In genomic region chr16:65769055-65769465, GRCh38 we compare ENCODE assay signal across 1 cellular context.
A peak's percentile ranks its signal among the peaks of the same experiment; 100 is the strongest.
TF ChIP-seq lines count a peak whose summit lies in the region.

No MANE protein-coding gene starts in this region.

TF ChIP-seq in K562, 482 proteins besides CTCF, POLR2A, EP300 and RAD21 (continued from another document and continues in another):
- TF ChIP-seq, protein P1, sequence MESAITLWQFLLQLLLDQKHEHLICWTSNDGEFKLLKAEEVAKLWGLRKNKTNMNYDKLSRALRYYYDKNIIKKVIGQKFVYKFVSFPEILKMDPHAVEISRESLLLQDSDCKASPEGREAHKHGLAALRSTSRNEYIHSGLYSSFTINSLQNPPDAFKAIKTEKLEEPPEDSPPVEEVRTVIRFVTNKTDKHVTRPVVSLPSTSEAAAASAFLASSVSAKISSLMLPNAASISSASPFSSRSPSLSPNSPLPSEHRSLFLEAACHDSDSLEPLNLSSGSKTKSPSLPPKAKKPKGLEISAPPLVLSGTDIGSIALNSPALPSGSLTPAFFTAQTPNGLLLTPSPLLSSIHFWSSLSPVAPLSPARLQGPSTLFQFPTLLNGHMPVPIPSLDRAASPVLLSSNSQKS (CRISPR knock-in tag; IDR thresholded peaks at IDR 0.05) = peak; percentile 100
- TF ChIP-seq, protein P2, sequence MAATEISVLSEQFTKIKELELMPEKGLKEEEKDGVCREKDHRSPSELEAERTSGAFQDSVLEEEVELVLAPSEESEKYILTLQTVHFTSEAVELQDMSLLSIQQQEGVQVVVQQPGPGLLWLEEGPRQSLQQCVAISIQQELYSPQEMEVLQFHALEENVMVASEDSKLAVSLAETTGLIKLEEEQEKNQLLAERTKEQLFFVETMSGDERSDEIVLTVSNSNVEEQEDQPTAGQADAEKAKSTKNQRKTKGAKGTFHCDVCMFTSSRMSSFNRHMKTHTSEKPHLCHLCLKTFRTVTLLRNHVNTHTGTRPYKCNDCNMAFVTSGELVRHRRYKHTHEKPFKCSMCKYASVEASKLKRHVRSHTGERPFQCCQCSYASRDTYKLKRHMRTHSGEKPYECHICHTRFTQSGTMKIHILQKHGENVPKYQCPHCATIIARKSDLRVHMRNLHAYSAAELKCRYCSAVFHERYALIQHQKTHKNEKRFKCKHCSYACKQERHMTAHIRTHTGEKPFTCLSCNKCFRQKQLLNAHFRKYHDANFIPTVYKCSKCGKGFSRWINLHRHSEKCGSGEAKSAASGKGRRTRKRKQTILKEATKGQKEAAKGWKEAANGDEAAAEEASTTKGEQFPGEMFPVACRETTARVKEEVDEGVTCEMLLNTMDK (IDR thresholded peaks at IDR 0.05; ENCODE audit: borderline replicate concordance, insufficient read depth, low read depth, low read length, poor library complexity, severe bottlenecking) = no peak
- TF ChIP-seq HES1 (IDR thresholded peaks at IDR 0.05; ENCODE audit: low read depth) (peak; percentile 66; the same call in 1 of the 2 replicates), FIP1L1 (IDR thresholded peaks at IDR 0.05; ENCODE audit: low read depth, low read length, poor library complexity, severe bottlenecking) (no peak), SFPQ (IDR thresholded peaks at IDR 0.05; ENCODE audit: low read depth, low read length) (no peak), HDAC2 (IDR thresholded peaks at IDR 0.05) (peak; percentile 60; the same call in 1 of the 2 replicates), SMAD3 (CRISPR knock-in tag; conservative IDR thresholded peaks at IDR 0.05) (peak; percentile 100), SETDB1 (IDR thresholded peaks at IDR 0.05; ENCODE audit: low read length) (no peak), YBX1 (IDR thresholded peaks at IDR 0.05) (no peak), TCF7L2 (IDR thresholded peaks at IDR 0.05; ENCODE audit: low read depth, low read length) (0 out of 2 replicates have a peak, but pooled peaks have one; percentile 27), CXXC5 (CRISPR knock-in tag; IDR thresholded peaks at IDR 0.05) (peak; percentile 100), DLX4 (CRISPR knock-in tag; IDR thresholded peaks at IDR 0.05) (peak; percentile 84; the same call in 1 of the 2 replicates), IFI16 (CRISPR knock-in tag; IDR thresholded peaks at IDR 0.05) (peak; percentile 100), KAT7 (CRISPR knock-in tag; IDR thresholded peaks at IDR 0.05; ENCODE audit: borderline replicate concordance) (no peak), NR3C1 (CRISPR knock-in tag; IDR thresholded peaks at IDR 0.05) (no peak), ZNF584 (CRISPR knock-in tag; IDR thresholded peaks at IDR 0.05; ENCODE audit: low read depth) (peak; percentile 97), NFXL1 (CRISPR knock-in tag; IDR thresholded peaks at IDR 0.05) (peak; percentile 100), RB1 (IDR thresholded peaks at IDR 0.05; ENCODE audit: low read depth) (0 out of 2 replicates have a peak, but pooled peaks have one; percentile 22), ZNF717 (CRISPR knock-in tag; IDR thresholded peaks at IDR 0.05) (peak; percentile 91), GATAD2B (IDR thresholded peaks at IDR 0.05; ENCODE audit: borderline replicate concordance) (no peak), SMAD2 (IDR thresholded peaks at IDR 0.05; ENCODE audit: low read depth, low read length) (no peak), TRIM25 (IDR thresholded peaks at IDR 0.05; ENCODE audit: borderline replicate concordance) (no peak), GABPB2 (CRISPR knock-in tag; conservative IDR thresholded peaks at IDR 0.05) (peak; percentile 97; the same call in 1 of the 2 replicates), HMGN3 (IDR thresholded peaks at IDR 0.05; ENCODE audit: borderline replicate concordance, extremely low read depth, insufficient read length, low read depth, low read length) (peak; percentile 24), CBX5 (IDR thresholded peaks at IDR 0.05; ENCODE audit: borderline replicate concordance, low read depth) (peak; percentile 48; the same call in 1 of the 2 replicates), ZNF764 (CRISPR knock-in tag; IDR thresholded peaks at IDR 0.05; ENCODE audit: low read depth) (peak; percentile 91), NFIC (IDR thresholded peaks at IDR 0.05) (peak; percentile 84), ZNF830 (CRISPR knock-in tag; IDR thresholded peaks at IDR 0.05) (peak; percentile 99), HINFP (tag; conservative IDR thresholded peaks at IDR 0.05; ENCODE audit: low read depth) (peak; percentile 98), IRF9 (tag; IDR thresholded peaks at IDR 0.05) (peak; percentile 100), ELF1 (tag; IDR thresholded peaks at IDR 0.05) (peak; percentile 72), EWSR1 (IDR thresholded peaks at IDR 0.05; ENCODE audit: borderline replicate concordance, low read depth, partially characterized antibody) (no peak), ZNF695 (CRISPR knock-in tag; IDR thresholded peaks at IDR 0.05) (peak; percentile 98), STAT6 (CRISPR knock-in tag; IDR thresholded peaks at IDR 0.05) (no peak)
- TF ChIP-seq, protein P3, sequence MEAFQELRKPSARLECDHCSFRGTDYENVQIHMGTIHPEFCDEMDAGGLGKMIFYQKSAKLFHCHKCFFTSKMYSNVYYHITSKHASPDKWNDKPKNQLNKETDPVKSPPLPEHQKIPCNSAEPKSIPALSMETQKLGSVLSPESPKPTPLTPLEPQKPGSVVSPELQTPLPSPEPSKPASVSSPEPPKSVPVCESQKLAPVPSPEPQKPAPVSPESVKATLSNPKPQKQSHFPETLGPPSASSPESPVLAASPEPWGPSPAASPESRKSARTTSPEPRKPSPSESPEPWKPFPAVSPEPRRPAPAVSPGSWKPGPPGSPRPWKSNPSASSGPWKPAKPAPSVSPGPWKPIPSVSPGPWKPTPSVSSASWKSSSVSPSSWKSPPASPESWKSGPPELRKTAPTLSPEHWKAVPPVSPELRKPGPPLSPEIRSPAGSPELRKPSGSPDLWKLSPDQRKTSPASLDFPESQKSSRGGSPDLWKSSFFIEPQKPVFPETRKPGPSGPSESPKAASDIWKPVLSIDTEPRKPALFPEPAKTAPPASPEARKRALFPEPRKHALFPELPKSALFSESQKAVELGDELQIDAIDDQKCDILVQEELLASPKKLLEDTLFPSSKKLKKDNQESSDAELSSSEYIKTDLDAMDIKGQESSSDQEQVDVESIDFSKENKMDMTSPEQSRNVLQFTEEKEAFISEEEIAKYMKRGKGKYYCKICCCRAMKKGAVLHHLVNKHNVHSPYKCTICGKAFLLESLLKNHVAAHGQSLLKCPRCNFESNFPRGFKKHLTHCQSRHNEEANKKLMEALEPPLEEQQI (IDR thresholded peaks at IDR 0.05) = peak; percentile 68; the same call in 1 of the 2 replicates
- TF ChIP-seq, protein P4, sequence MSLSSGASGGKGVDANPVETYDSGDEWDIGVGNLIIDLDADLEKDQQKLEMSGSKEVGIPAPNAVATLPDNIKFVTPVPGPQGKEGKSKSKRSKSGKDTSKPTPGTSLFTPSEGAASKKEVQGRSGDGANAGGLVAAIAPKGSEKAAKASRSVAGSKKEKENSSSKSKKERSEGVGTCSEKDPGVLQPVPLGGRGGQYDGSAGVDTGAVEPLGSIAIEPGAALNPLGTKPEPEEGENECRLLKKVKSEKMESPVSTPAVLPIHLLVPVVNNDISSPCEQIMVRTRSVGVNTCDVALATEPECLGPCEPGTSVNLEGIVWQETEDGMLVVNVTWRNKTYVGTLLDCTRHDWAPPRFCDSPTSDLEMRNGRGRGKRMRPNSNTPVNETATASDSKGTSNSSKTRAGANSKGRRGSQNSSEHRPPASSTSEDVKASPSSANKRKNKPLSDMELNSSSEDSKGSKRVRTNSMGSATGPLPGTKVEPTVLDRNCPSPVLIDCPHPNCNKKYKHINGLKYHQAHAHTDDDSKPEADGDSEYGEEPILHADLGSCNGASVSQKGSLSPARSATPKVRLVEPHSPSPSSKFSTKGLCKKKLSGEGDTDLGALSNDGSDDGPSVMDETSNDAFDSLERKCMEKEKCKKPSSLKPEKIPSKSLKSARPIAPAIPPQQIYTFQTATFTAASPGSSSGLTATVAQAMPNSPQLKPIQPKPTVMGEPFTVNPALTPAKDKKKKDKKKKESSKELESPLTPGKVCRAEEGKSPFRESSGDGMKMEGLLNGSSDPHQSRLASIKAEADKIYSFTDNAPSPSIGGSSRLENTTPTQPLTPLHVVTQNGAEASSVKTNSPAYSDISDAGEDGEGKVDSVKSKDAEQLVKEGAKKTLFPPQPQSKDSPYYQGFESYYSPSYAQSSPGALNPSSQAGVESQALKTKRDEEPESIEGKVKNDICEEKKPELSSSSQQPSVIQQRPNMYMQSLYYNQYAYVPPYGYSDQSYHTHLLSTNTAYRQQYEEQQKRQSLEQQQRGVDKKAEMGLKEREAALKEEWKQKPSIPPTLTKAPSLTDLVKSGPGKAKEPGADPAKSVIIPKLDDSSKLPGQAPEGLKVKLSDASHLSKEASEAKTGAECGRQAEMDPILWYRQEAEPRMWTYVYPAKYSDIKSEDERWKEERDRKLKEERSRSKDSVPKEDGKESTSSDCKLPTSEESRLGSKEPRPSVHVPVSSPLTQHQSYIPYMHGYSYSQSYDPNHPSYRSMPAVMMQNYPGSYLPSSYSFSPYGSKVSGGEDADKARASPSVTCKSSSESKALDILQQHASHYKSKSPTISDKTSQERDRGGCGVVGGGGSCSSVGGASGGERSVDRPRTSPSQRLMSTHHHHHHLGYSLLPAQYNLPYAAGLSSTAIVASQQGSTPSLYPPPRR (CRISPR knock-in tag; IDR thresholded peaks at IDR 0.05; ENCODE audit: borderline replicate concordance) = no peak
